11 cellular contexts compared by ENCODE assay signal in the genomic region with DNA sequence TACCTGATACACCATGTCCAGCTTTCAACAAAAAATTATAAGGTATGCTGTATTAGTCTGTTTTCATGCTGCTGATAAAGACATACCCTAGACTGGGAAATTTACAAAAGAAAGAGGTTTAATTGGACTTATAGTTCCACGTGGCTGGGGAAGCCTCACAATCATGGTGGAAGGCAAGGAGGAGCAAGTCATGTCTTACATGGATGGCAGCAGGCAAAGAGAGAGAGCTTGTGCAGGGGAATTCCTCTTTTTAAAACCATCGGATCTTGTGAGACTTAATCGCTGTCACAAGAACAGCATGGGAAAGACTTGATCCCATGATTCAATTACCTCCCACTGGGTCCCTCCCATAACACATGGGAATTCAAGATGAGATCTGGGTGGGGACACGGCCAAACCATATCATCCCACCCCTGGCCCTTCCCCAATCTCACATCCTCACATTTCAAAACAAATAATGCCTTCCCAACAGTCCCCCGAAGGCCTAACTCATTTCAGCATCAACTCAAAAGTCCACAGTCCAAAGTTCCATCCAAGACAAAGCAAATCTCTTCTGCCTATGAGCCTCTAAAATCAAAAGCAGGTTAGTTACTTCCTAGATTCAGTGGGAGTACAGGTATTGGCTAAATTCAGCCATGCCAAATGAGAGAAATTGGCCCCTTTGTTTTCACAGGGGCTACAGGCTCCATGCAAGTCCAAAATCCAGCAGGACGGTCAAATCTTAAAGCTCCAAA. TPM values are rescaled to one million over a fixed set of nuclear protein-coding genes. Genes with fewer than 3 reads are reported as not detected.
"Had no signal": no experiment of that assay in that cellular context is flagged by ENCODE, and none has a peak within 500 bp of the region (broad histone marks: within the 10 kb centered on the region; RNA-seq: fewer than 3 reads in every experiment).

No MANE protein-coding gene starts in this region.

RNA-seq across cellular contexts. Expression of a gene that starts 28.9 kb away (rescaled TPM):
- total RNA-seq: stomach, subcutaneous adipose tissue, thoracic aorta, thyroid gland, tibial nerve, transverse colon, upper lobe of left lung, upper lobe of right lung, urinary bladder, uterus, vagina had no signal
- polyA plus RNA-seq: stomach, urinary bladder had no signal
